ENCODE assay signal across 29 cellular contexts in genomic region chr14:104559769-104560585, GRCh38. TPM values are rescaled to one million over a fixed set of nuclear protein-coding genes. Genes with fewer than 3 reads are reported as not detected.
DNase-seq lines count a peak whose midpoint lies in the region; ATAC-seq and TF ChIP-seq lines count a peak whose summit lies in the region.
"Had no signal": no experiment of that assay in that cellular context is flagged by ENCODE, and none has a peak within 500 bp of the region (broad histone marks: within the 10 kb centered on the region; RNA-seq: fewer than 3 reads in every experiment).

No MANE protein-coding gene starts in this region.

- peaks cover 3% of the 10 kb centered on the region for H3K4me1 Mint-ChIP-seq in CD14-positive monocyte

- H3K27ac ChIP-seq in Karpas-422 (ENCODE audit: low read length) (peak overlapping the region; percentile 96), neuronal stem cell (replicated peaks; ENCODE audit: low read length) (no peak overlapping the region), prostate gland (no peak overlapping the region)
- H3K27ac ChIP-seq: ascending aorta, esophagus muscularis mucosa, foreskin keratinocyte, heart right ventricle, parathyroid adenoma, testis, vagina had no signal

- peak overlapping the region; percentile 10 for H3K14ac ChIP-seq in neuronal stem cell (ENCODE audit: low read length)

- intact Hi-C loops in CD14-positive monocyte (cut with micrococcal nuclease) = no loop called here
- intact Hi-C loops in left ventricle myocardium superior (cut with micrococcal nuclease) = loop anchor here (5.0 kb wide), 1 partner anchor 423 kb away; the partner anchor contains the start of gene KIF26A
- intact Hi-C loops in prostate gland (cut with DNase I) = no loop called here

- no peaks in the 10 kb centered on the region; the same call in 1 of the 2 replicates for H4K20me1 ChIP-seq in Karpas-422 (ENCODE audit: insufficient read depth, low read depth, low read length)

- H3K36me3 ChIP-seq in Karpas-422 (ENCODE audit: insufficient read depth, low read length) (no peaks in the 10 kb centered on the region; the same call in 1 of the 2 replicates), neuronal stem cell (replicated peaks in 1 of 2; ENCODE audit: control insufficient read depth in 2 of 2, insufficient read depth in 2 of 2, low read length in 2 of 2) (no peaks in the 10 kb centered on the region), prostate gland (no peaks in the 10 kb centered on the region)
- H3K36me3 ChIP-seq: ascending aorta, esophagus muscularis mucosa, heart right ventricle, vagina had no signal

- H2AFZ ChIP-seq in Karpas-422 (ENCODE audit: low read length) (no peak overlapping the region), neuronal stem cell (ENCODE audit: low read length) (no peak overlapping the region)
- H2AFZ ChIP-seq: parathyroid adenoma had no signal

- peak overlapping the region; percentile 1 for H4K8ac ChIP-seq in neuronal stem cell (ENCODE audit: low read depth, low read length)

- H3K23ac ChIP-seq in neuronal stem cell (ENCODE audit: low read depth, low read length, poor library complexity) = no peak overlapping the region

- H3K79me2 ChIP-seq in Karpas-422 (ENCODE audit: low read length) = peaks cover 37% of the 10 kb centered on the region
- H3K79me2 ChIP-seq: parathyroid adenoma had no signal

- H2BK15ac ChIP-seq in neuronal stem cell (ENCODE audit: low read length) = no peak overlapping the region

- DNase-seq in CD14-positive monocyte (ENCODE audit: low spot score) (peak; percentile 40), Karpas-422 (peak; percentile 90), left ventricle myocardium superior (peak; percentile 21), neuronal stem cell (ENCODE audit: low spot score) (no peak), SKM-1 treated with dmso at 0.1 percent for 144 hours (lab: John Stamatoyannopoulos, UW; ENCODE audit: unreplicated experiment) (no peak), prostate gland (ENCODE audit: low spot score) (no peak)
- DNase-seq in stimulated activated naive CD4-positive, alpha-beta T cell (lab: John Stamatoyannopoulos, UW) = no peak
- DNase-seq: activated CD4-positive, alpha-beta memory T cell treated with anti-CD3 and anti-CD28 coated beads for 36 hours; activated CD4-positive, CD25-positive, alpha-beta regulatory T cell treated with anti-CD3 and anti-CD28 coated beads, Interleukin-2, amount 50 U/mL, for 72 hours; activated CD8-positive, alpha-beta memory T cell treated with anti-CD3 and anti-CD28 coated beads, Interleukin-2, amount 50 U/mL, for 48 hours; caudate nucleus; CD4-positive, CD25-positive, alpha-beta regulatory T cell; foreskin keratinocyte; naive B cell; NCI-H1048; NCI-H1694; stimulated activated CD4-positive, alpha-beta T cell treated with anti-CD3 and anti-CD28 coated beads, Interleukin-15, amount 100 ng/mL, for 24 hours; stimulated activated naive CD4-positive, alpha-beta T cell treated with Interleukin-2 at 50 U/mL for 16 hours; testis had no signal

- peak overlapping the region; percentile 80 for H3K9ac ChIP-seq in Karpas-422 (ENCODE audit: low read length)
- H3K9ac ChIP-seq in neuronal stem cell (ENCODE audit: low read depth, low read length, poor library complexity) = no peak overlapping the region
- H3K9ac ChIP-seq: parathyroid adenoma had no signal

- H3K9me3 Mint-ChIP-seq in CD14-positive monocyte = no peaks in the 10 kb centered on the region
- H3K9me3 Mint-ChIP-seq: activated CD4-positive, alpha-beta memory T cell treated with anti-CD3 and anti-CD28 coated beads for 36 hours; activated naive CD4-positive, alpha-beta T cell treated with anti-CD3 and anti-CD28 coated beads, Interleukin-2, amount 50 U/mL, for 72 hours; naive B cell had no signal

- H4K91ac ChIP-seq in neuronal stem cell (ENCODE audit: low read depth, low read length, poor library complexity) = no peak overlapping the region

- no peak overlapping the region for H2BK5ac ChIP-seq in neuronal stem cell (ENCODE audit: low read length)

- ATAC-seq in left ventricle myocardium superior (no peak), HG02852 (IDR thresholded peaks at IDR 0.05; ENCODE audit: unreplicated experiment) (no peak)
- ATAC-seq: activated naive CD4-positive, alpha-beta T cell treated with anti-CD3 and anti-CD28 coated beads, Interleukin-2, amount 50 U/mL, for 72 hours; foreskin keratinocyte; heart right ventricle; left colon had no signal

- H2BK120ac ChIP-seq in neuronal stem cell (ENCODE audit: low read depth, low read length) = no peak overlapping the region

- H3K4me3 Mint-ChIP-seq in CD14-positive monocyte = no peak overlapping the region
- H3K4me3 Mint-ChIP-seq: activated CD4-positive, alpha-beta memory T cell treated with anti-CD3 and anti-CD28 coated beads for 36 hours; CD4-positive, CD25-positive, alpha-beta regulatory T cell; naive B cell had no signal

- no peak overlapping the region for H2BK12ac ChIP-seq in neuronal stem cell (ENCODE audit: low read length)

- H3K27me3 ChIP-seq in Karpas-422 (ENCODE audit: low read length) = no peaks in the 10 kb centered on the region
- H3K27me3 ChIP-seq in neuronal stem cell (ENCODE audit: control insufficient read depth in 3 of 3, insufficient read depth in 3 of 3, low read depth in 1 of 3, low read length in 3 of 3) = peaks cover 0 to 54% (median 0%) of the 10 kb centered on the region in 3 experiments
- peaks cover 6% of the 10 kb centered on the region for H3K27me3 ChIP-seq in prostate gland (replicated peaks; ENCODE audit: insufficient read depth)
- H3K27me3 ChIP-seq: ascending aorta, testis, vagina had no signal

- H3K4me1 ChIP-seq in Karpas-422 (ENCODE audit: low read length) (peaks cover 97% of the 10 kb centered on the region), neuronal stem cell (ENCODE audit: control insufficient read depth in 2 of 2, insufficient read depth in 1 of 2, low read depth in 1 of 2, low read length in 2 of 2) (peaks cover 5 to 11% of the 10 kb centered on the region in 2 donors), prostate gland (replicated peaks) (no peaks in the 10 kb centered on the region)
- H3K4me1 ChIP-seq: ascending aorta, foreskin keratinocyte, parathyroid adenoma had no signal

- TF ChIP-seq CTCF in CD14-positive monocyte (IDR thresholded peaks at IDR 0.05) (no peak), prostate gland (IDR thresholded peaks at IDR 0.05) (no peak)

- H3K4me3 ChIP-seq in Karpas-422 (ENCODE audit: low read length) (peak overlapping the region; percentile 62), neuronal stem cell (ENCODE audit: low read length in 2 of 2) (peak overlapping the region in 1 of 2 donors; percentile 66), prostate gland (no peak overlapping the region)
- H3K4me3 ChIP-seq: ascending aorta, esophagus muscularis mucosa, heart right ventricle, testis, vagina had no signal

- peaks cover 8 to 16% (median 8%) of the 10 kb centered on the region in 3 donors for H3K27me3 Mint-ChIP-seq in CD14-positive monocyte (ENCODE audit: low read depth in 3 of 3)
- H3K27me3 Mint-ChIP-seq: CD4-positive, CD25-positive, alpha-beta regulatory T cell had no signal

- no peaks in the 10 kb centered on the region for H3K9me2 ChIP-seq in Karpas-422 (replicated peaks; ENCODE audit: insufficient read depth, low read length)

- H2AK5ac ChIP-seq in neuronal stem cell (ENCODE audit: low read depth, low read length) = peak overlapping the region; percentile 60

- peak overlapping the region; percentile 66 for H3K18ac ChIP-seq in neuronal stem cell (ENCODE audit: low read length)

- no peak for TF ChIP-seq POLR2A in prostate gland (IDR thresholded peaks at IDR 0.05)

- H3K9me3 ChIP-seq in Karpas-422 (ENCODE audit: low read length) (no peaks in the 10 kb centered on the region), neuronal stem cell (replicated peaks in 1 of 2; ENCODE audit: control insufficient read depth in 2 of 2, insufficient read depth in 1 of 2, low read depth in 1 of 2, low read length in 2 of 2) (no peaks in the 10 kb centered on the region), prostate gland (no peaks in the 10 kb centered on the region)
- H3K9me3 ChIP-seq: ascending aorta, esophagus muscularis mucosa, heart right ventricle, testis, vagina had no signal

- peak overlapping the region; percentile 69 for H3K4me2 ChIP-seq in Karpas-422 (ENCODE audit: low read depth, low read length, poor library complexity, severe bottlenecking)
- H3K4me2 ChIP-seq in neuronal stem cell (ENCODE audit: insufficient read depth, low read length, poor library complexity, severe bottlenecking) = no peak overlapping the region

- no peak overlapping the region for H3K27ac Mint-ChIP-seq in CD14-positive monocyte
- H3K27ac Mint-ChIP-seq: activated CD4-positive, alpha-beta memory T cell treated with anti-CD3 and anti-CD28 coated beads for 36 hours; activated naive CD4-positive, alpha-beta T cell treated with anti-CD3 and anti-CD28 coated beads, Interleukin-2, amount 50 U/mL, for 72 hours; CD4-positive, CD25-positive, alpha-beta regulatory T cell; naive B cell had no signal

- H3K79me1 ChIP-seq in neuronal stem cell (ENCODE audit: low read depth, low read length) = peaks cover 2% of the 10 kb centered on the region

- H3K36me3 Mint-ChIP-seq in CD14-positive monocyte = no peaks in the 10 kb centered on the region
- H3K36me3 Mint-ChIP-seq: activated CD4-positive, alpha-beta memory T cell treated with anti-CD3 and anti-CD28 coated beads for 36 hours; activated naive CD4-positive, alpha-beta T cell treated with anti-CD3 and anti-CD28 coated beads, Interleukin-2, amount 50 U/mL, for 72 hours; CD4-positive, CD25-positive, alpha-beta regulatory T cell; naive B cell had no signal

- no CpG with 5 or more reads among the region's 21 CpGs for WGBS in neuronal stem cell (ENCODE audit: extremely low coverage in 2 of 2, insufficient read length in 2 of 2, insufficient replicate concordance in 1 of 2), 2 donors
- 83% methylated on average over 21 of the region's 21 CpGs for WGBS in prostate gland

- H3K4ac ChIP-seq in neuronal stem cell (ENCODE audit: low read length) = no peak overlapping the region

RNA-seq across cellular contexts. Expression of gene C14orf180, which starts 19.6 kb away (rescaled TPM):
- polyA plus RNA-seq in CD14-positive monocyte = not detected
- not detected in 2 replicates for total RNA-seq in Karpas-422 (2014; rRNA removed; shearing (Covaris generic); ENCODE audit: low replicate concordance)
- total RNA-seq in left ventricle myocardium superior (53.8 TPM), prostate gland (under 1 TPM in 1 of 2 donors, not detected in 1; 0.32 TPM)
- not detected for polyA plus RNA-seq in neuronal stem cell (2013, experiment 1 of 2)
- not detected for polyA plus RNA-seq in neuronal stem cell (2013, experiment 2 of 2)
- total RNA-seq: activated CD4-positive, alpha-beta memory T cell treated with anti-CD3 and anti-CD28 coated beads for 36 hours; activated naive CD4-positive, alpha-beta T cell treated with anti-CD3 and anti-CD28 coated beads, Interleukin-2, amount 50 U/mL, for 72 hours; CD4-positive, CD25-positive, alpha-beta regulatory T cell; foreskin keratinocyte; RPMI7951; T-helper 1 cell treated with Interleukin-12 subunit alpha and Interleukin-12 subunit beta and Interleukin-4 antibody, amounts not matched to agents 30 ng/mL and 1 ng/mL, for 36 hours had no signal
- polyA plus RNA-seq: CD4-positive, CD25-positive, alpha-beta regulatory T cell; foreskin keratinocyte had no signal

RNA-seq across cellular contexts. Expression of gene TMEM179, which starts 44.6 kb away (rescaled TPM):
- not detected for polyA plus RNA-seq in CD14-positive monocyte
- not detected in 2 replicates for total RNA-seq in Karpas-422 (2014; rRNA removed; shearing (Covaris generic); ENCODE audit: low replicate concordance)
- total RNA-seq in left ventricle myocardium superior = not detected
- 3.0 TPM for polyA plus RNA-seq in neuronal stem cell (2013, experiment 1 of 2)
- 2.8 TPM for polyA plus RNA-seq in neuronal stem cell (2013, experiment 2 of 2)
- total RNA-seq in prostate gland = 1 to 10 TPM; 1.4 to 6.0 TPM
- total RNA-seq: activated CD4-positive, alpha-beta memory T cell treated with anti-CD3 and anti-CD28 coated beads for 36 hours; ascending aorta; CD4-positive, CD25-positive, alpha-beta regulatory T cell; foreskin keratinocyte; RPMI7951 had no signal
- polyA plus RNA-seq: CD4-positive, CD25-positive, alpha-beta regulatory T cell; foreskin keratinocyte had no signal

Comparison
In these comparisons a context has a peak if more than half of its experiments do, and no peak if none do; other contexts are left out.
1. DNase-seq: peak in CD14-positive monocyte (single experiment), Karpas-422 (single experiment) and left ventricle myocardium superior (single experiment); none in neuronal stem cell (single experiment), SKM-1 treated with dmso at 0.1 percent for 144 hours (single experiment), prostate gland (single experiment) and stimulated activated naive CD4-positive, alpha-beta T cell (0 of 6).
2. RNA of gene C14orf180, which starts 19.6 kb away (total RNA-seq): 53.8 TPM in left ventricle myocardium superior (single experiment); 0.32 TPM in prostate gland and not detected in Karpas-422; every median in the first group is over 10 times any median in the second.